1 cellular context compared by ENCODE assay signal in the genomic region with DNA sequence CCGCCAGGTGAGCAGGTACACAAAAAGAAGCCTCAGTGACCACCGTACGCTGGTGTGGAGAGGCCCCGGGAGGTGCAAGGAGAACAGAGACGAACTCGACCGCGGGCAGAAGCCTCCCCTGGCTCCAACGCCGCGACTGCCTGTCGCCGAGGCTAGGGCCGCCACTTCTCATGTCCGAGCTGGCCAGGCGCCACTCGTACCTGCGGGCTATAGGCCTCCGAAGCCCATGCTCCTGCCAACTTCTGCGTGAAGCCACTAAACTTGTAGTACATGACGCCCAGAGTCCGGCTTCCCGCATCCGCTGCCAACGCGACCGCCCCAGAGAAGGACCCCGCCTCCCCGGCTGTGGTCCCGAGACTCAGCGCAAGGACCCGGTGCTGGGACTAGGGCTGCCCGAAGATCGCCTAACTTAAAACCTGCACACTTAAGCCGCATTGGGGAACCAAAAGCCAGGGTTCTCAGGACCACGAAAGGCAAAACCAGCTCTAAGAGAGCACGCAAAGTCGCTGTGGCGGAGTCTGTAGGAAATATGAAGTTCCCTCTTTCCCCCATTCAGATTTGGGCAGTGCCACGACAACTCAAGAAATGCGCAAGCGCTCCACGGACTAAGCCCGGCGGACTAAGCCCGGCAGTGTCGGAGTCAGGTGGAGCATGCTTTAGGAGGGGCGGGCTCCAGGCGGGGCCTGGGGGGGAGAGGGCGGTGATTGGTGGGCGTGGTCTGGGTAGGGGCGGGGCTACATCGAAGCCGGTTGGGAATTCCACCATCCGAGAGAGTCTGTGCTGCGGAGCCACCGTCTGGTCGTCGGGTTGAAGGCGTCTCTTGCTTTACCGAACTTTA.
A peak's percentile ranks its signal among the peaks of the same experiment; 100 is the strongest.
TF ChIP-seq lines count a peak whose summit lies in the region.

A gene with protein sequence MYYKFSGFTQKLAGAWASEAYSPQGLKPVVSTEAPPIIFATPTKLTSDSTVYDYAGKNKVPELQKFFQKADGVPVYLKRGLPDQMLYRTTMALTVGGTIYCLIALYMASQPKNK (minus strand): TSS at position 328 of the 838 bp plus-strand sequence. CDS start 56 bp downstream, at position 272.

TF ChIP-seq in WTC11, 78 proteins besides CTCF, POLR2A, EP300 and RAD21 (continued from another document):
- TF ChIP-seq, protein P1, sequence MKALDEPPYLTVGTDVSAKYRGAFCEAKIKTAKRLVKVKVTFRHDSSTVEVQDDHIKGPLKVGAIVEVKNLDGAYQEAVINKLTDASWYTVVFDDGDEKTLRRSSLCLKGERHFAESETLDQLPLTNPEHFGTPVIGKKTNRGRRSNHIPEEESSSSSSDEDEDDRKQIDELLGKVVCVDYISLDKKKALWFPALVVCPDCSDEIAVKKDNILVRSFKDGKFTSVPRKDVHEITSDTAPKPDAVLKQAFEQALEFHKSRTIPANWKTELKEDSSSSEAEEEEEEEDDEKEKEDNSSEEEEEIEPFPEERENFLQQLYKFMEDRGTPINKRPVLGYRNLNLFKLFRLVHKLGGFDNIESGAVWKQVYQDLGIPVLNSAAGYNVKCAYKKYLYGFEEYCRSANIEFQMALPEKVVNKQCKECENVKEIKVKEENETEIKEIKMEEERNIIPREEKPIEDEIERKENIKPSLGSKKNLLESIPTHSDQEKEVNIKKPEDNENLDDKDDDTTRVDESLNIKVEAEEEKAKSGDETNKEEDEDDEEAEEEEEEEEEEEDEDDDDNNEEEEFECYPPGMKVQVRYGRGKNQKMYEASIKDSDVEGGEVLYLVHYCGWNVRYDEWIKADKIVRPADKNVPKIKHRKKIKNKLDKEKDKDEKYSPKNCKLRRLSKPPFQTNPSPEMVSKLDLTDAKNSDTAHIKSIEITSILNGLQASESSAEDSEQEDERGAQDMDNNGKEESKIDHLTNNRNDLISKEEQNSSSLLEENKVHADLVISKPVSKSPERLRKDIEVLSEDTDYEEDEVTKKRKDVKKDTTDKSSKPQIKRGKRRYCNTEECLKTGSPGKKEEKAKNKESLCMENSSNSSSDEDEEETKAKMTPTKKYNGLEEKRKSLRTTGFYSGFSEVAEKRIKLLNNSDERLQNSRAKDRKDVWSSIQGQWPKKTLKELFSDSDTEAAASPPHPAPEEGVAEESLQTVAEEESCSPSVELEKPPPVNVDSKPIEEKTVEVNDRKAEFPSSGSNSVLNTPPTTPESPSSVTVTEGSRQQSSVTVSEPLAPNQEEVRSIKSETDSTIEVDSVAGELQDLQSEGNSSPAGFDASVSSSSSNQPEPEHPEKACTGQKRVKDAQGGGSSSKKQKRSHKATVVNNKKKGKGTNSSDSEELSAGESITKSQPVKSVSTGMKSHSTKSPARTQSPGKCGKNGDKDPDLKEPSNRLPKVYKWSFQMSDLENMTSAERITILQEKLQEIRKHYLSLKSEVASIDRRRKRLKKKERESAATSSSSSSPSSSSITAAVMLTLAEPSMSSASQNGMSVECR (CRISPR knock-in tag; IDR thresholded peaks at IDR 0.05; ENCODE audit: borderline replicate concordance), result 0 out of 2 replicates have a peak, but pooled peaks have one; percentile 31
